Comparison of ENCODE assay signal across 15 cellular contexts in the genomic region with DNA sequence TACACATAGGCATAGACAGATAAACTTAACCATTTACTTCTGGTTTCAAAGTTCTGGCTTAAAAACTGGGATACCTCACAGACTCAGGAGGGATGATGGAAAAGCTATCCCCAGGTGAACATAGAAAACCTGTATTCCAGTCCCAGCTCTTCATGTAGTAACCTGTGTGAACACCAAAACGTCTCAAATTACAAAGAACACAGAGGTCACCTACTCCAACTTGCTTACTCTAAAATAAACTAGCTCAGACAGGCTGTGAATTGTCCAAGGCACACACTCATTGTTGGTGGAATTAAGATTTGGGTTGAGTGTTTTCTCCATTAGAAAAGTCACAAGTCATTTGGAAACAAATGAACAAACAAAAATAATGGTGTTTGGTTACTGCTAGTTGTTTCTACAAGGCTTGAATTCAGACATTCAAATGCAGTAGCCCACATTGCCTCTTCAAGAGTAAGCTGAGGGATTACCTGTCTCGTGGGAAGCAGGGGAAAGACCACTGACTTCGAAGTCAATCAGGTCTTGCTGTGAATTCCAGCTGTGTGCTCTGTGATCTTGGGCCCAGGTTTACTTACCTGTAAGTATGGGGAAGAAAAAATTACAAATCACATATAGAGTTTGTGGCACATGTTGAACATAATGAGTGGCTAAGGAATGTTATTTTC. TPM values are rescaled to one million over a fixed set of nuclear protein-coding genes. Genes with fewer than 3 reads are reported as not detected.
DNase-seq lines count a peak whose midpoint lies in the region; ATAC-seq and TF ChIP-seq lines count a peak whose summit lies in the region.
"Had no signal": no experiment of that assay in that cellular context is flagged by ENCODE, and none has a peak within 500 bp of the region (broad histone marks: within the 10 kb centered on the region; RNA-seq: fewer than 3 reads in every experiment).

No MANE protein-coding gene starts in this region.

- H3K4me2 ChIP-seq in OCI-LY7 (ENCODE audit: low read length): no peak overlapping the region

- H3K4me3 ChIP-seq in endodermal cell (ENCODE audit: low read length) (no peak overlapping the region), thyroid gland (replicated peaks in 1 of 3) (no peak overlapping the region), OCI-LY7 (ENCODE audit: low read depth, low read length, poor library complexity, severe bottlenecking) (no peak overlapping the region)
- H3K4me3 ChIP-seq: ascending aorta, dorsolateral prefrontal cortex, SJCRH30, stomach had no signal

- CTCF ChIA-PET in OCI-LY7 (lab: Charles Lee; ENCODE audit: unreplicated experiment): no interaction called here

- TF ChIP-seq POLR2A in thyroid gland (IDR thresholded peaks at IDR 0.05): no peak

- 17 to 51% methylated on average over 1 to 3 of the region's 3 CpGs for WGBS in endodermal cell (ENCODE audit: insufficient coverage in 1 of 2, insufficient read length in 1 of 2), 2 experiments
- WGBS in thyroid gland, 2 donors: 21 to 33% methylated on average over 3 of the region's 3 CpGs

- peaks cover 9% of the 10 kb centered on the region for H3K4me1 Mint-ChIP-seq in endodermal cell

- no peak overlapping the region for H3K27ac ChIP-seq in endodermal cell (ENCODE audit: low read depth, low read length)
- H3K27ac ChIP-seq in thyroid gland: peak overlapping the region; percentile 54 to 65 (median 64)
- no peak overlapping the region for H3K27ac ChIP-seq in OCI-LY7 (ENCODE audit: low read depth, low read length, poor library complexity, severe bottlenecking)
- H3K27ac ChIP-seq: ascending aorta, dorsolateral prefrontal cortex, SJCRH30, stomach had no signal

- H3K27me3 Mint-ChIP-seq in endodermal cell (ENCODE audit: insufficient read depth): no peaks in the 10 kb centered on the region

- peaks cover 6% of the 10 kb centered on the region for H3K4me1 ChIP-seq in endodermal cell (ENCODE audit: control insufficient read depth, insufficient read depth, low read length)
- peaks cover 8 to 13% of the 10 kb centered on the region in 2 donors for H3K4me1 ChIP-seq in thyroid gland
- H3K4me1 ChIP-seq in OCI-LY7 (ENCODE audit: insufficient read depth, low read length, poor library complexity, severe bottlenecking): no peaks in the 10 kb centered on the region
- H3K4me1 ChIP-seq: ascending aorta, SJCRH30, stomach had no signal

- POLR2A ChIA-PET in OCI-LY7 (lab: Charles Lee): no interaction called here

- H3K9me3 ChIP-seq in endodermal cell (ENCODE audit: control insufficient read depth, low read length) (no peaks in the 10 kb centered on the region), thyroid gland (no peaks in the 10 kb centered on the region), OCI-LY7 (ENCODE audit: low read length) (no peaks in the 10 kb centered on the region)
- H3K9me3 ChIP-seq: ascending aorta, SJCRH30, stomach had no signal

- no peaks in the 10 kb centered on the region for H3K9me2 ChIP-seq in OCI-LY7 (ENCODE audit: insufficient read depth, low read length)

- H3K27me3 ChIP-seq in endodermal cell (ENCODE audit: control insufficient read depth, insufficient read depth, low read length, poor library complexity, severe bottlenecking) (no peaks in the 10 kb centered on the region), thyroid gland (no peaks in the 10 kb centered on the region)
- H3K27me3 ChIP-seq: ascending aorta, dorsolateral prefrontal cortex, SJCRH30, stomach had no signal

- H4K20me1 ChIP-seq in OCI-LY7 (ENCODE audit: insufficient read depth, low read length): no peaks in the 10 kb centered on the region

- no TSS peak for BruUV-seq in OCI-LY7 (replicated peaks; lab: Mats Ljungman, UMichigan)

- no peak overlapping the region for H2AFZ ChIP-seq in OCI-LY7 (ENCODE audit: low read length)

- H3K27ac Mint-ChIP-seq in endodermal cell: peak overlapping the region; percentile 55

- intact Hi-C loops in thyroid gland (cut with DNase I): no loop called here
- intact Hi-C loops in OCI-LY7 (cut with micrococcal nuclease; ENCODE audit: unreplicated experiment): no loop called here

- no peaks in the 10 kb centered on the region for H3K79me2 ChIP-seq in OCI-LY7 (ENCODE audit: insufficient read depth, low read depth, low read length)

- TF ChIP-seq CTCF in endodermal cell (conservative IDR thresholded peaks at IDR 0.05) (no peak), thyroid gland (IDR thresholded peaks at IDR 0.05) (no peak), OCI-LY7 (conservative IDR thresholded peaks at IDR 0.05; ENCODE audit: low read length) (no peak)

- no peaks in the 10 kb centered on the region for H3K9me3 Mint-ChIP-seq in endodermal cell

- no peak overlapping the region for H3K9ac ChIP-seq in endodermal cell (ENCODE audit: extremely low read depth, low read length, poor library complexity, severe bottlenecking)

- no peaks in the 10 kb centered on the region for H3K36me3 Mint-ChIP-seq in endodermal cell (ENCODE audit: low read depth)

- no peaks in the 10 kb centered on the region for H3K36me3 ChIP-seq in endodermal cell (ENCODE audit: control insufficient read depth, insufficient read depth, low read length)
- no peaks in the 10 kb centered on the region for H3K36me3 ChIP-seq in thyroid gland
- no peaks in the 10 kb centered on the region for H3K36me3 ChIP-seq in OCI-LY7 (ENCODE audit: insufficient read depth, low read length)
- H3K36me3 ChIP-seq: ascending aorta, SJCRH30, stomach had no signal

- DNase-seq in NCI-H82 (lab: John Stamatoyannopoulos, UW) (peak; percentile 27), NCI-H82 treated with DMSO at 0.1 percent for 48 hours (lab: John Stamatoyannopoulos, UW; ENCODE audit: unreplicated experiment) (no peak), NCI-H2196 treated with DMSO at 0.1 percent for 48 hours (lab: John Stamatoyannopoulos, UW; ENCODE audit: unreplicated experiment) (peak; percentile 31), endodermal cell (no peak), thyroid gland (no peak), GDM1 (lab: John Stamatoyannopoulos, UW) (no peak), OCI-LY7 (ENCODE audit: low spot score) (no peak)
- DNase-seq: activated CD8-positive, alpha-beta memory T cell treated with anti-CD3 and anti-CD28 coated beads for 24 hours; activated gamma-delta T cell; dorsolateral prefrontal cortex; SJCRH30; small intestine; stomach had no signal

- H3K4me3 Mint-ChIP-seq in endodermal cell: no peak overlapping the region

- no peak for ATAC-seq in HG03521 (IDR thresholded peaks at IDR 0.05; ENCODE audit: unreplicated experiment)

RNA-seq across cellular contexts. Expression of a gene that starts 48.2 kb away (rescaled TPM):
- total RNA-seq in endodermal cell: 10 to 100 TPM; 14.1 to 15.3 TPM
- polyA plus RNA-seq in endodermal cell (2013, experiment 1 of 2): 12.7 TPM
- 8.8 TPM for polyA plus RNA-seq in endodermal cell (2013, experiment 2 of 2)
- 10 to 100 TPM; 41.7 to 52.4 (median 48.4) TPM for total RNA-seq in thyroid gland
- 7.0 and 8.2 TPM in 2 replicates for total RNA-seq in OCI-LY7 (2014; rRNA removed; shearing (Covaris generic))
- total RNA-seq in OCI-LY7 (2022): 6.6 and 8.4 TPM in 2 replicates

Comparison
In these comparisons a context has a peak if more than half of its experiments do, and no peak if none do; other contexts are left out.
1. DNase-seq: peak in NCI-H82 (single experiment) and NCI-H2196 treated with DMSO at 0.1 percent for 48 hours (single experiment); none in NCI-H82 treated with DMSO at 0.1 percent for 48 hours (single experiment), endodermal cell (single experiment), thyroid gland (0 of 2), GDM1 (single experiment) and OCI-LY7 (single experiment).
2. H3K27ac ChIP-seq: peak in thyroid gland (3 of 3); none in endodermal cell (single experiment) and OCI-LY7 (single experiment).